23 cellular contexts compared by ENCODE assay signal in genomic region chr6:130761286-130761685, GRCh38.
"Had no signal": no experiment of that assay in that cellular context is flagged by ENCODE, and none has a peak within 500 bp of the region (broad histone marks: within the 10 kb centered on the region; RNA-seq: fewer than 3 reads in every experiment).

No MANE protein-coding gene starts in this region.

- H3K4me3 ChIP-seq: coronary artery, dorsolateral prefrontal cortex, esophagus squamous epithelium, gastroesophageal sphincter, heart left ventricle, hepatocyte, left lung, lower lobe of right lung had no signal

- FAIRE-seq: colon, endothelial cell of umbilical vein, frontal cortex, islet of Langerhans, keratinocyte had no signal

- DNase-seq: dermis blood vessel endothelial cell; dorsolateral prefrontal cortex; effector CD4-positive, alpha-beta T cell; effector memory CD4-positive, alpha-beta T cell; esophagus squamous epithelium; foreskin keratinocyte; heart left ventricle; hypothalamus; left cardiac atrium; left lung; left ventricle myocardium superior; lower lobe of right lung; mesenchymal stem cell; midbrain; naive thymus-derived CD4-positive, alpha-beta T cell had no signal
